In the genomic region with DNA sequence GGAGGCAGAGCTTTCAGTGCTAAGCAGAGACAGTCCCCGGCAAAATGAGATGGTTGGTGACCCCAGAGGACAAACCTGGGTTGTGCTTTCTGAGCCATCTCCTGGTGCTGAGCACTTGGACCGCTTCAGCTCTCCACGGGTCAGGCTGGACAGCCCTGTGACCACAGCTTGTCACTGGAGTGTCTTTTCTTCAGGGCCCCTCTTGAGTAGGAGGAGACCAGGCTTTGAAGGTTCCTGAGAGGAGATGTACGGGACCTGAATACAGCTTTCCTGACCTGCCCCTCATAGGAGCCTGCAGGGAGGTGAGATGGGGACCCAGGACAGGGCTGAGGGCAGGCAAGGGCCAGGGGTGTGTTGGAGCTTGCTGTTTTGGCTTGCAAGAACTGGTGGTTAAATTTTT, we compare ENCODE assay signal across 17 cellular contexts. TPM values are rescaled to one million over a fixed set of nuclear protein-coding genes. Genes with fewer than 3 reads are reported as not detected.
A peak's percentile ranks its signal among the peaks of the same experiment; 100 is the strongest.
DNase-seq lines count a peak whose midpoint lies in the region; ATAC-seq, FAIRE-seq and TF ChIP-seq lines count a peak whose summit lies in the region.
"Had no signal": no experiment of that assay in that cellular context is flagged by ENCODE, and none has a peak within 500 bp of the region (broad histone marks: within the 10 kb centered on the region; RNA-seq: fewer than 3 reads in every experiment).

No MANE protein-coding gene starts in this region.

- no peaks in the 10 kb centered on the region for H3K27me3 ChIP-seq in heart right ventricle
- H3K27me3 ChIP-seq in hepatocyte = no peaks in the 10 kb centered on the region
- no peaks in the 10 kb centered on the region for H3K27me3 ChIP-seq in MG63
- no peaks in the 10 kb centered on the region for H3K27me3 ChIP-seq in small intestine (ENCODE audit: control insufficient read depth in 2 of 2, insufficient read depth in 2 of 2, low read length in 2 of 2)
- H3K27me3 ChIP-seq: heart left ventricle, uterus had no signal

- H3K4me2 ChIP-seq in hepatocyte = no peak overlapping the region

- POLR2A ChIA-PET in activated B cell treated with CpG ODN at 0.5 μM for 24 hours (lab: Charles Lee) = no interaction called here

- H3K27ac Mint-ChIP-seq in activated B cell treated with CpG ODN at 0.5 μM for 24 hours = no peak overlapping the region

- H3K4me3 ChIP-seq in heart right ventricle (no peak overlapping the region), hepatocyte (no peak overlapping the region), MG63 (no peak overlapping the region), small intestine (ENCODE audit: low read depth in 1 of 2, low read length in 2 of 2) (no peak overlapping the region)
- H3K4me3 ChIP-seq: uterus had no signal

- CTCF ChIA-PET in activated B cell treated with CpG ODN at 0.5 μM for 24 hours (lab: Charles Lee) = interaction anchor here (1.4 kb wide), 1 partner anchor 9 kb away, joined by 5 read pairs; no protein-coding TSS in a partner anchor

- DNase-seq in cardiac septum (ENCODE audit: low spot score) = peak; percentile 31
- DNase-seq in heart right ventricle = no peak
- DNase-seq in activated B cell treated with CpG ODN at 0.5 μM for 24 hours = peak; percentile 2
- DNase-seq in hepatocyte (ENCODE audit: low spot score) = no peak
- DNase-seq in ureter (ENCODE audit: low spot score) = peak; percentile 36
- DNase-seq in MG63 = no peak
- DNase-seq in small intestine = no peak
- DNase-seq: activated gamma-delta T cell treated with Interleukin-2 at 50 U/mL for 16 hours, erythroblast, left cardiac atrium, NCI-H1105, uterus had no signal

- H3K4me3 Mint-ChIP-seq in activated B cell treated with CpG ODN at 0.5 μM for 24 hours = no peak overlapping the region

- intact Hi-C loops in cardiac septum (cut with DNase I) = no loop called here
- intact Hi-C loops in heart right ventricle (cut with DNase I) = no loop called here
- intact Hi-C loops in activated B cell treated with CpG ODN at 0.5 μM for 24 hours (cut with micrococcal nuclease) = no loop called here

- H3K27ac ChIP-seq in heart right ventricle = peak overlapping the region in 1 of 10 donors; percentile 56
- peak overlapping the region; percentile 45 for H3K27ac ChIP-seq in hepatocyte
- H3K27ac ChIP-seq in small intestine (ENCODE audit: low read depth in 1 of 2, low read length in 1 of 2) = peak overlapping the region in 1 of 2 donors; percentile 46
- H3K27ac ChIP-seq: uterus, VCaP had no signal

- H3K9me3 ChIP-seq in heart right ventricle (no peaks in the 10 kb centered on the region), hepatocyte (ENCODE audit: low read depth) (no peaks in the 10 kb centered on the region), MG63 (no peaks in the 10 kb centered on the region), small intestine (ENCODE audit: control insufficient read depth, low read depth) (no peaks in the 10 kb centered on the region)
- H3K9me3 ChIP-seq: heart left ventricle, uterus had no signal

- FAIRE-seq in small intestine (lab: Jason Lieb, UNC) = no peak

- TF ChIP-seq CTCF in heart right ventricle (IDR thresholded peaks at IDR 0.05) (no peak), activated B cell treated with CpG ODN at 0.5 μM for 24 hours (IDR thresholded peaks at IDR 0.05) (no peak), hepatocyte (IDR thresholded peaks at IDR 0.05; ENCODE audit: poor library complexity) (no peak)

- H3K79me2 ChIP-seq in hepatocyte = peaks cover 6% of the 10 kb centered on the region

- H3K36me3 ChIP-seq in heart right ventricle (no peaks in the 10 kb centered on the region), hepatocyte (replicated peaks; ENCODE audit: insufficient read depth, low read depth) (no peaks in the 10 kb centered on the region), MG63 (no peaks in the 10 kb centered on the region), small intestine (ENCODE audit: control insufficient read depth in 2 of 2, insufficient read depth in 2 of 2, low read length in 2 of 2) (no peaks in the 10 kb centered on the region)
- H3K36me3 ChIP-seq: heart left ventricle, uterus had no signal

- H3K9me2 ChIP-seq in hepatocyte (replicated peaks; ENCODE audit: insufficient read depth) = no peaks in the 10 kb centered on the region

- H3K4me1 ChIP-seq in heart right ventricle (peaks cover 0 to 14% (median 12%) of the 10 kb centered on the region in 9 donors), hepatocyte (ENCODE audit: insufficient read depth) (peaks cover 14% of the 10 kb centered on the region), small intestine (ENCODE audit: control insufficient read depth in 2 of 2, insufficient read depth in 1 of 2, low read depth in 1 of 2, low read length in 1 of 2) (peaks cover 0 to 1% of the 10 kb centered on the region in 2 donors)
- H3K4me1 ChIP-seq: uterus had no signal

- no peaks in the 10 kb centered on the region for H3K36me3 Mint-ChIP-seq in activated B cell treated with CpG ODN at 0.5 μM for 24 hours (ENCODE audit: low read depth)

- H2AFZ ChIP-seq in hepatocyte = no peak overlapping the region

- H3K27me3 Mint-ChIP-seq in activated B cell treated with CpG ODN at 0.5 μM for 24 hours = peaks cover 2% of the 10 kb centered on the region

- H3K4me1 Mint-ChIP-seq in activated B cell treated with CpG ODN at 0.5 μM for 24 hours = peaks cover 14% of the 10 kb centered on the region

- H4K20me1 ChIP-seq in hepatocyte (ENCODE audit: insufficient read depth, poor library complexity, severe bottlenecking) = no peaks in the 10 kb centered on the region

- ATAC-seq in heart right ventricle = no peak
- ATAC-seq in activated B cell treated with CpG ODN at 0.5 μM for 24 hours (ENCODE audit: low read depth) = no peak
- ATAC-seq in HG03196 (IDR thresholded peaks at IDR 0.05; ENCODE audit: unreplicated experiment) = no peak

- H3K9me3 Mint-ChIP-seq in activated B cell treated with CpG ODN at 0.5 μM for 24 hours = no peaks in the 10 kb centered on the region

- 88% methylated on average over 4 of the region's 4 CpGs for WGBS in heart right ventricle, 2 donors
- WGBS in hepatocyte (ENCODE audit: low lambda C conversion rate, missing lambda C conversion rate) = 75% methylated on average over 4 of the region's 4 CpGs
- WGBS in small intestine, 3 donors = 76 to 87% (median 80%) methylated on average over 4 of the region's 4 CpGs

RNA-seq across cellular contexts. Expression of a gene that starts 17.8 kb away (rescaled TPM):
- total RNA-seq in cardiac septum (15.9 TPM), heart right ventricle (10 to 100 TPM; 11.1 to 46.3 (median 18.5) TPM), activated B cell treated with CpG ODN at 0.5 μM for 24 hours (0.13 and 0.15 TPM in 2 replicates), hepatocyte (29.6 and 45.9 TPM in 2 replicates), ureter (201 TPM)
- polyA plus RNA-seq in heart right ventricle (10 to 100 TPM; 19.2 to 27.7 TPM), hepatocyte (58.0 and 61.1 TPM in 2 replicates), small intestine (10 to 100 TPM in 1 of 3 donors, 1 to 10 TPM in 2; 4.1 to 47.8 (median 4.2) TPM)
- 1.4 and 1.6 TPM in 2 replicates for total RNA-seq in MG63 (2014; rRNA removed; shearing (Covaris generic); ENCODE audit: low replicate concordance)

RNA-seq across cellular contexts. Expression of a gene that starts 57.5 kb away (rescaled TPM):
- total RNA-seq in cardiac septum (1.0 TPM), heart right ventricle (1 to 10 TPM in 2 of 10 donors, under 1 TPM in 6, not detected in 2; 0.29 to 2.4 (median 0.65) TPM), activated B cell treated with CpG ODN at 0.5 μM for 24 hours (not detected in 2 replicates), hepatocyte (0.20 TPM in 1 of 2 replicates, not detected in the other), ureter (2.2 TPM)
- polyA plus RNA-seq in heart right ventricle (under 1 TPM; 0.22 to 0.57 TPM), hepatocyte (not detected in 2 replicates), small intestine (1 to 10 TPM in 1 of 3 donors, under 1 TPM in 2; 0.45 to 8.6 (median 0.81) TPM)
- not detected in 2 replicates for total RNA-seq in MG63 (2014; rRNA removed; shearing (Covaris generic); ENCODE audit: low replicate concordance)
- total RNA-seq: SK-MEL-5 had no signal
- polyA plus RNA-seq: BJ had no signal

Comparison
In these comparisons a context has a peak if more than half of its experiments do, and no peak if none do; other contexts are left out.
1. DNase-seq: peak in cardiac septum (single experiment), activated B cell treated with CpG ODN at 0.5 μM for 24 hours (single experiment) and ureter (single experiment); none in heart right ventricle (0 of 2), hepatocyte (single experiment), MG63 (single experiment) and small intestine (single experiment).